18 cellular contexts compared by ENCODE assay signal in genomic region chr2:1736045-1736444, GRCh38. TPM values are rescaled to one million over a fixed set of nuclear protein-coding genes. Genes with fewer than 3 reads are reported as not detected.
DNase-seq lines count a peak whose midpoint lies in the region; ATAC-seq and TF ChIP-seq lines count a peak whose summit lies in the region.
"Had no signal": no experiment of that assay in that cellular context is flagged by ENCODE, and none has a peak within 500 bp of the region (broad histone marks: within the 10 kb centered on the region; RNA-seq: fewer than 3 reads in every experiment).

No MANE protein-coding gene starts in this region.

- 60 to 71% methylated on average over 1 of the region's 2 CpGs for WGBS in endodermal cell (ENCODE audit: insufficient coverage in 1 of 2, insufficient read length in 1 of 2), 2 experiments

- POLR2A ChIA-PET in AG04450 (lab: Yijun Ruan, JAX), result no interaction called here

- H3K27me3 Mint-ChIP-seq in endodermal cell (ENCODE audit: insufficient read depth) (no peaks in the 10 kb centered on the region), nephron progenitor cell (ENCODE audit: low read depth, poor library complexity) (peaks cover 5% of the 10 kb centered on the region)
- peaks cover 2% of the 10 kb centered on the region for H3K27me3 Mint-ChIP-seq in activated CD8-positive, alpha-beta memory T cell treated with anti-CD3 and anti-CD28 coated beads, Interleukin-2, amount 10 ng/mL, durations not matched to agents 7 days and 5 days

- TF ChIP-seq CTCF in AG04450 (IDR thresholded peaks at IDR 0.05; ENCODE audit: low read depth, low read length), result no peak
- TF ChIP-seq CTCF in endodermal cell (conservative IDR thresholded peaks at IDR 0.05), result no peak
- no peak for TF ChIP-seq CTCF in nephron progenitor cell (IDR thresholded peaks at IDR 0.05)

- peaks cover 40% of the 10 kb centered on the region for H3K36me3 ChIP-seq in endodermal cell (ENCODE audit: control insufficient read depth, insufficient read depth, low read length)

- H3K4me1 Mint-ChIP-seq in endodermal cell, result peaks cover 24% of the 10 kb centered on the region
- H3K4me1 Mint-ChIP-seq in nephron progenitor cell, result peaks cover 34% of the 10 kb centered on the region
- no peaks in the 10 kb centered on the region for H3K4me1 Mint-ChIP-seq in activated CD8-positive, alpha-beta memory T cell treated with anti-CD3 and anti-CD28 coated beads, Interleukin-2, amount 10 ng/mL, durations not matched to agents 7 days and 5 days
- H3K4me1 Mint-ChIP-seq: activated CD4-positive, alpha-beta T cell treated with anti-CD3 and anti-CD28 coated beads for 36 hours had no signal

- H3K27ac ChIP-seq in AG04450 (ENCODE audit: low read depth, low read length) (peak overlapping the region; percentile 94), endodermal cell (ENCODE audit: low read depth, low read length) (no peak overlapping the region)
- H3K27ac ChIP-seq: body of pancreas had no signal

- H3K9me3 Mint-ChIP-seq in endodermal cell, result peaks cover 16% of the 10 kb centered on the region
- H3K9me3 Mint-ChIP-seq in nephron progenitor cell, result peaks cover 79% of the 10 kb centered on the region
- no peaks in the 10 kb centered on the region for H3K9me3 Mint-ChIP-seq in activated CD8-positive, alpha-beta memory T cell treated with anti-CD3 and anti-CD28 coated beads, Interleukin-2, amount 10 ng/mL, durations not matched to agents 7 days and 5 days (ENCODE audit: low read depth)

- DNase-seq in AG04450 (ENCODE audit: low read depth, low spot score) (no peak), M059J (ENCODE audit: low read depth) (peak; percentile 60), endodermal cell (peak; percentile 22), nephron progenitor cell (no peak), mesenteric fat pad (ENCODE audit: low spot score) (no peak), anterior cingulate cortex (lab: John Stamatoyannopoulos, UW) (no peak)
- no peak for DNase-seq in activated CD8-positive, alpha-beta memory T cell treated with anti-CD3 and anti-CD28 coated beads, Interleukin-2, amount 10 ng/mL, durations not matched to agents 7 days and 5 days
- DNase-seq: activated CD4-positive, alpha-beta T cell treated with anti-CD3 and anti-CD28 coated beads for 36 hours; activated naive CD4-positive, alpha-beta T cell treated with Interleukin-2 at 50 U/mL for 16 hours; body of pancreas; COR-L47; NCI-H1694; NCI-H510A; posterior cingulate gyrus; SIG-M5; stimulated activated naive CD4-positive, alpha-beta T cell had no signal

- H3K9me3 ChIP-seq in AG04450 (ENCODE audit: control insufficient read depth, insufficient read depth, low read length), result peaks cover 14% of the 10 kb centered on the region
- peaks cover 21% of the 10 kb centered on the region for H3K9me3 ChIP-seq in endodermal cell (ENCODE audit: control insufficient read depth, low read length)
- H3K9me3 ChIP-seq: body of pancreas had no signal

- H3K4me3 Mint-ChIP-seq in endodermal cell (no peak overlapping the region), nephron progenitor cell (no peak overlapping the region)
- no peak overlapping the region for H3K4me3 Mint-ChIP-seq in activated CD8-positive, alpha-beta memory T cell treated with anti-CD3 and anti-CD28 coated beads, Interleukin-2, amount 10 ng/mL, durations not matched to agents 7 days and 5 days
- H3K4me3 Mint-ChIP-seq: activated CD4-positive, alpha-beta T cell treated with anti-CD3 and anti-CD28 coated beads for 36 hours had no signal

- no peaks in the 10 kb centered on the region for H3K27me3 ChIP-seq in AG04450 (ENCODE audit: control insufficient read depth, insufficient read depth, low read length)
- no peaks in the 10 kb centered on the region for H3K27me3 ChIP-seq in endodermal cell (ENCODE audit: control insufficient read depth, insufficient read depth, low read length, poor library complexity, severe bottlenecking)
- H3K27me3 ChIP-seq: body of pancreas had no signal

- H3K4me3 ChIP-seq in AG04450 (ENCODE audit: low read depth, low read length) (no peak overlapping the region), endodermal cell (ENCODE audit: low read length) (peak overlapping the region; percentile 41)
- H3K4me3 ChIP-seq: body of pancreas had no signal

- no peak overlapping the region for H3K9ac ChIP-seq in endodermal cell (ENCODE audit: extremely low read depth, low read length, poor library complexity, severe bottlenecking)

- no peaks in the 10 kb centered on the region for H3K4me1 ChIP-seq in endodermal cell (ENCODE audit: control insufficient read depth, insufficient read depth, low read length)
- H3K4me1 ChIP-seq: body of pancreas had no signal

- no peak overlapping the region for H3K27ac Mint-ChIP-seq in endodermal cell
- H3K27ac Mint-ChIP-seq in nephron progenitor cell, result peak overlapping the region; percentile 82
- no peak overlapping the region for H3K27ac Mint-ChIP-seq in activated CD8-positive, alpha-beta memory T cell treated with anti-CD3 and anti-CD28 coated beads, Interleukin-2, amount 10 ng/mL, durations not matched to agents 7 days and 5 days
- H3K27ac Mint-ChIP-seq: activated CD4-positive, alpha-beta T cell treated with anti-CD3 and anti-CD28 coated beads for 36 hours had no signal

- CTCF ChIA-PET in AG04450 (lab: Charles Lee), result interaction anchor here (1.2 to 6.6 kb wide), 4 partner anchors 15 to 182 kb away, joined by 3 to 53 read pairs (median 6); no protein-coding TSS in a partner anchor
- CTCF ChIA-PET in activated CD8-positive, alpha-beta memory T cell treated with anti-CD3 and anti-CD28 coated beads, Interleukin-2, amount 10 ng/mL, durations not matched to agents 7 days and 5 days (lab: Charles Lee), result no interaction called here

- H3K36me3 Mint-ChIP-seq in endodermal cell (ENCODE audit: low read depth) (peaks cover 50% of the 10 kb centered on the region), nephron progenitor cell (ENCODE audit: low read depth) (peaks cover 90% of the 10 kb centered on the region)
- H3K36me3 Mint-ChIP-seq in activated CD8-positive, alpha-beta memory T cell treated with anti-CD3 and anti-CD28 coated beads, Interleukin-2, amount 10 ng/mL, durations not matched to agents 7 days and 5 days, result no peaks in the 10 kb centered on the region

- ATAC-seq in activated CD8-positive, alpha-beta memory T cell treated with anti-CD3 and anti-CD28 coated beads, Interleukin-2, amount 10 ng/mL, durations not matched to agents 7 days and 5 days, result no peak
- ATAC-seq in GM21526 (IDR thresholded peaks at IDR 0.05; ENCODE audit: low FRiP score, unreplicated experiment), result no peak
- ATAC-seq: activated CD4-positive, alpha-beta T cell treated with anti-CD3 and anti-CD28 coated beads for 36 hours; body of pancreas; esophagus mucosa had no signal

RNA-seq across cellular contexts. Expression of gene PXDN, which starts 8.3 kb away (rescaled TPM):
- polyA plus RNA-seq in AG04450 (2011; rRNA removed), result 271 and 329 TPM in 2 replicates
- 255 and 307 TPM in 2 replicates for polyA minus RNA-seq in AG04450 (2011; rRNA and poly(A)+ RNA removed)
- total RNA-seq in M059J (2014; rRNA removed; shearing (Covaris generic)), result 94.5 and 115 TPM in 2 replicates
- total RNA-seq in endodermal cell, result 100 to 1,000 TPM; 212 to 247 TPM
- 106 TPM for polyA plus RNA-seq in endodermal cell (2013, experiment 1 of 2)
- polyA plus RNA-seq in endodermal cell (2013, experiment 2 of 2), result 104 TPM
- total RNA-seq in mesenteric fat pad, result 228 TPM
- total RNA-seq in activated CD8-positive, alpha-beta memory T cell treated with anti-CD3 and anti-CD28 coated beads, Interleukin-2, amount 10 ng/mL, durations not matched to agents 7 days and 5 days, result 1 to 10 TPM; 2.0 to 3.1 TPM

Comparison
In these comparisons a context has a peak if more than half of its experiments do, and no peak if none do; other contexts are left out.
1. DNase-seq: peak in M059J (single experiment) and endodermal cell (single experiment); none in AG04450 (single experiment), nephron progenitor cell (single experiment), mesenteric fat pad (single experiment), activated CD8-positive, alpha-beta memory T cell treated with anti-CD3 and anti-CD28 coated beads, Interleukin-2, amount 10 ng/mL, durations not matched to agents 7 days and 5 days (single experiment) and anterior cingulate cortex (0 of 58).
2. RNA of gene PXDN, which starts 8.3 kb away (total RNA-seq): 212 to 247 TPM in endodermal cell, 228 TPM in mesenteric fat pad (single experiment) and 94.5 to 115 TPM in M059J; 2.0 to 3.1 TPM in activated CD8-positive, alpha-beta memory T cell treated with anti-CD3 and anti-CD28 coated beads, Interleukin-2, amount 10 ng/mL, durations not matched to agents 7 days and 5 days; every median in the first group is over 10 times any median in the second.